8 cellular contexts compared by ENCODE assay signal in the genomic region with DNA sequence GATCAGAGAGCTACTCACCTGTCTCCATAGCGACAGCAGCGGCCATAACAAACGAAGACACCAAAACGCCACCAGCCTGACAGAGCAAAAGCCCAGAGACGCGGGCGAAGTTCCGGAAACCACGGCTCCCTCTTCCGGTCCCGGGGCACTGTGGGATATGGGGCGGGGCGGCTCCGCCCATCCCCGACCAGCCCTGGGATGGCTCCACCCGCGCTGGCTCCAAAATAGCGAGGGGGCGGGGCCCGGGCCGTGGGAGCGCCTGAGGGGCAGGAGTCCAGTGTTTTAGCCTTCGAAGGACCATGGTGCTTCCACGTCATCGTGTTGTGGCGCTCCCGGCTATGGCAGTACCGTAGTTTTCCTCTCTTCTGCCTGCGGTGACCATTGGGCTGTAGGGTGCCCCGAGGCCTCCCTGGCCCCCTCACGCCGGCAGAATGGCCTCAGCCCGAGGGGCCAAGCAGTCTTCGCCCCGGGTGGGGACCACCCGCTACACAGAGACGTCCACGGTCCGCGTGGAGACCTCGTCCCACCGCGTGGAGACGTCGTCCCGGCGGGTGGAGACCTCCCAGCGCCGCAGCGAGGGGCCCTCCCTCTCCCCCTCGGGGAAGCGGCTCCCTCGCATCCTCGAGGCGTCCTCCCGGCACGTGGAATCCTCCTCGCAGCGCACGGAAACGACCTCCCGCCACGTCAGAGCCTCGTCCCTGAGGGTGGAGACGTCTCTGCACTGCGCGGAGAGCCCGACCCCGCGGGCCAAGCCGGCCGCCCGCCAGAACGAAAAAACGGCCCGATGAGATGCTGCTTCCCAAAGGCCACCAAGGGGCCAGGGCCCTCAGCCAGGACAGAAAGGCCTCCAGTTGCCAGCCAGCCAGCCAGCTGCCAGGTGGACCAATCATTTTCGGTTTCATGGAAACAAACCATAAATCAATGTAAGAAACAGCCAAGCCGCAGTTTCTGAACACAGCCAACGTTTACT. TPM values are rescaled to one million over a fixed set of nuclear protein-coding genes. Genes with fewer than 3 reads are reported as not detected.
DNase-seq lines count a peak whose midpoint lies in the region; ATAC-seq and TF ChIP-seq lines count a peak whose summit lies in the region.

C17orf100 (plus strand) TSS at position 280 of the 970 bp plus-strand sequence; CDS start at position 432, 152 bp downstream.
MED31 (minus strand) TSS at position 123 of the 970 bp plus-strand sequence; CDS start at position 46, 77 bp downstream.

- peak; percentile 45 to 65 for TF ChIP-seq POLR2A in Peyer's patch (IDR thresholded peaks at IDR 0.05)
- TF ChIP-seq POLR2A in esophagus squamous epithelium (IDR thresholded peaks at IDR 0.05) = peak in 3 of 4 donors; percentile 52 to 80 (median 66)

- DNase-seq in DMS53 (lab: John Stamatoyannopoulos, UW) (peak; percentile 99), Peyer's patch (peak; percentile 93 to 98 (median 98)), activated T-helper 1 cell treated with Interleukin-2 at 50 U/mL for 16 hours (ENCODE audit: low read depth) (peak; percentile 91), esophagus squamous epithelium (lab: John Stamatoyannopoulos, UW) (peak; percentile 62), myocyte (ENCODE audit: low read depth) (peak; percentile 94)
- DNase-seq in stimulated activated CD8-positive, alpha-beta memory T cell treated with anti-CD3 and anti-CD28 coated beads, Interleukin-7, amount 100 ng/mL, for 4 hours (ENCODE audit: low read depth in 2 of 2) = peak; percentile 87 to 91

- peak within 1 kb of the TSS; percentile 71 for H3K27ac ChIP-seq in KOPT-K1 (ENCODE audit: low read depth, low read length, poor library complexity, severe bottlenecking)
- peak within 1 kb of the TSS; percentile 77 to 87 (median 84) for H3K27ac ChIP-seq in Peyer's patch
- peak within 1 kb of the TSS; percentile 85 to 96 (median 90) for H3K27ac ChIP-seq in esophagus squamous epithelium

- H3K4me1 ChIP-seq in Peyer's patch (peaks cover 0 to 20% (median 8%) of the 10 kb centered on the region in 4 donors), esophagus squamous epithelium (peaks cover 15 to 88% (median 31%) of the 10 kb centered on the region in 3 donors)

- intact Hi-C loops in esophagus squamous epithelium (cut with DNase I) = no loop called here

- TF ChIP-seq CTCF in Peyer's patch (IDR thresholded peaks at IDR 0.05) (no peak), esophagus squamous epithelium (IDR thresholded peaks at IDR 0.05) (peak in 1 of 6 experiments; percentile 15)

- peak within 1 kb of the TSS; percentile 56 to 68 (median 60) for H3K4me3 ChIP-seq in Peyer's patch
- H3K4me3 ChIP-seq in esophagus squamous epithelium = peak within 1 kb of the TSS; percentile 61 to 82 (median 72)

- H3K27me3 ChIP-seq in Peyer's patch (no peaks in the 10 kb centered on the region), esophagus squamous epithelium (peaks cover 0 to 21% (median 0%) of the 10 kb centered on the region in 4 donors)

- H3K36me3 ChIP-seq in KOPT-K1 (ENCODE audit: insufficient read depth, low read length) (peaks cover 29% of the 10 kb centered on the region), Peyer's patch (no peaks in the 10 kb centered on the region), esophagus squamous epithelium (peaks cover 0 to 33% (median 0%) of the 10 kb centered on the region in 3 donors)

- H3K9me3 ChIP-seq in KOPT-K1 (ENCODE audit: insufficient read depth, low read length, poor library complexity, severe bottlenecking) (no peaks in the 10 kb centered on the region), Peyer's patch (no peaks in the 10 kb centered on the region), esophagus squamous epithelium (no peaks in the 10 kb centered on the region)

- ATAC-seq in GM21737 (IDR thresholded peaks at IDR 0.05; ENCODE audit: unreplicated experiment) = peak; percentile 92

- 4 to 26% methylated on average over 3 to 11 of the region's 79 CpGs for WGBS in esophagus squamous epithelium, 2 donors

RNA-seq across cellular contexts. Expression of gene C17orf100, which starts in this region (rescaled TPM):
- total RNA-seq in Peyer's patch = 10 to 100 TPM in 1 of 4 donors, 1 to 10 TPM in 3; 2.3 to 16.5 (median 3.1) TPM
- 1 to 10 TPM in 1 of 4 donors, under 1 TPM in 2, not detected in 1; 0.27 to 1.5 (median 0.57) TPM for total RNA-seq in esophagus squamous epithelium
- 0.31 and 0.70 TPM in 2 replicates for total RNA-seq in myocyte
- 3.3 TPM for polyA plus RNA-seq in myocyte (2012)

RNA-seq across cellular contexts. Expression of gene MED31, which starts in this region (rescaled TPM):
- total RNA-seq in Peyer's patch (1 to 10 TPM; 2.0 to 4.9 (median 3.1) TPM), esophagus squamous epithelium (10 to 100 TPM in 2 of 4 donors, 1 to 10 TPM in 2; 5.5 to 18.9 (median 12.5) TPM), myocyte (9.3 and 15.6 TPM in 2 replicates)
- polyA plus RNA-seq in myocyte (2012) = 23.0 TPM

Comparison
In these comparisons a context has a peak if more than half of its experiments do, and no peak if none do; other contexts are left out.
1. Peak in every context shown above with its lines: DNase-seq, ATAC-seq, H3K4me3 ChIP-seq and H3K27ac ChIP-seq.